ENCODE assay signal across 11 cellular contexts in the genomic region with DNA sequence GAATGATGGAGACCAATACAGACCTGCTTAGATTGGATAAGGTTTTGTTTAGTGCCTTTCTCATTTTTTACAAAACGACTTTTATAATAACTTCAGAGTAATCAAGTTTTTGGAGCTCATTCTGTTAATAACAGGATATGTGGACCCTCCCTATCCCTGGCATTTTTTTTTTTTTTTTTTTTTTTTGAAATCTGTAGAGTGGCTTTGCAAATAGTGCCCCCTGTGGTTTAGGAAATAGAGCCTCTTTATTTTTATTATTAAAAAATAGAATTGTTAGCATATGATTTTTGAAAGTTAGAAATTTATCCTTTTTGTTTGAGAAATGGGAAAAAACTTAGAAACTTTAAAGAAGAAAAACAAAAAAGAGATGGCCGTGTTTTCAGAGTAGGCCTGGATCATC. TPM values are rescaled to one million over a fixed set of nuclear protein-coding genes. Genes with fewer than 3 reads are reported as not detected.
DNase-seq lines count a peak whose midpoint lies in the region; ATAC-seq and TF ChIP-seq lines count a peak whose summit lies in the region.
"Had no signal": no experiment of that assay in that cellular context is flagged by ENCODE, and none has a peak within 500 bp of the region (broad histone marks: within the 10 kb centered on the region; RNA-seq: fewer than 3 reads in every experiment).

No MANE protein-coding gene starts in this region.

- no peak for TF ChIP-seq POLR2A in transverse colon (IDR thresholded peaks at IDR 0.05)

- H3K4me1 ChIP-seq in heart right ventricle (peaks cover 0 to 63% (median 39%) of the 10 kb centered on the region in 9 donors), PC-9 (replicated peaks; ENCODE audit: insufficient read depth) (peaks cover 27% of the 10 kb centered on the region), transverse colon (peaks cover 0 to 24% (median 0%) of the 10 kb centered on the region in 4 donors), mesenchymal stem cell (ENCODE audit: control insufficient read depth, insufficient read depth, low read depth, low read length) (peaks cover 6% of the 10 kb centered on the region)

- H2BK15ac ChIP-seq in mesenchymal stem cell (ENCODE audit: low read depth, poor library complexity, severe bottlenecking): no peak overlapping the region

- DNase-seq in heart right ventricle (no peak), left cardiac atrium (no peak), PC-9 (no peak), foreskin fibroblast (peak in 1 of 2 donors; percentile 20), transverse colon (no peak), mesenchymal stem cell (no peak)
- no peak for DNase-seq in activated T-cell treated with anti-CD3 and anti-CD28 coated beads, Interleukin-2, amount 50 U/mL, for 4 hours
- DNase-seq: NCI-H1417 treated with DMSO at 0.1 percent for 48 hours, sigmoid colon had no signal

- no peak overlapping the region for H2BK120ac ChIP-seq in mesenchymal stem cell (ENCODE audit: low read depth, low read length)

- ATAC-seq in heart right ventricle (no peak), left cardiac atrium (no peak), HG03095 (IDR thresholded peaks at IDR 0.05; ENCODE audit: unreplicated experiment) (no peak)
- no peak for ATAC-seq in activated T-cell treated with anti-CD3 and anti-CD28 coated beads, Interleukin-2, amount 50 U/mL, for 4 hours

- H3K9me3 ChIP-seq in heart right ventricle (no peaks in the 10 kb centered on the region), PC-9 (ENCODE audit: insufficient read depth, low read depth) (no peaks in the 10 kb centered on the region), transverse colon (no peaks in the 10 kb centered on the region), mesenchymal stem cell (ENCODE audit: control insufficient read depth, low read length) (no peaks in the 10 kb centered on the region)
- H3K9me3 ChIP-seq: sigmoid colon had no signal

- H3K27me3 Mint-ChIP-seq in activated T-cell treated with anti-CD3 and anti-CD28 coated beads, Interleukin-2, amount 50 U/mL, for 4 hours (ENCODE audit: low read depth): no peaks in the 10 kb centered on the region

- POLR2A ChIA-PET in PC-9 (lab: Charles Lee; ENCODE audit: unreplicated experiment): no interaction called here

- H3K4me2 ChIP-seq in PC-9: no peak overlapping the region
- H3K4me2 ChIP-seq in mesenchymal stem cell (ENCODE audit: low read length, poor library complexity, severe bottlenecking): no peak overlapping the region
- H3K4me2 ChIP-seq: BLaER1 had no signal

- H2AK5ac ChIP-seq in mesenchymal stem cell (ENCODE audit: low read length, severe bottlenecking): no peak overlapping the region

- TF ChIP-seq CTCF in heart right ventricle (IDR thresholded peaks at IDR 0.05) (peak in 7 of 9 donors; percentile 27 to 55 (median 35)), PC-9 (conservative IDR thresholded peaks at IDR 0.05) (peak; percentile 71; the same call in 1 of the 2 replicates), foreskin fibroblast (IDR thresholded peaks at IDR 0.05; ENCODE audit: low read depth, low read length) (peak; percentile 32), transverse colon (IDR thresholded peaks at IDR 0.05) (peak in 4 of 5 experiments; percentile 19 to 32 (median 28))

- H3K4ac ChIP-seq in mesenchymal stem cell (ENCODE audit: low read depth in 1 of 2, low read length in 2 of 2): no peak overlapping the region

- no peak overlapping the region for H4K8ac ChIP-seq in mesenchymal stem cell (ENCODE audit: low read length)

- H2BK12ac ChIP-seq in mesenchymal stem cell (ENCODE audit: low read length in 2 of 2): no peak overlapping the region

- no peak overlapping the region for H3K4me3 ChIP-seq in heart right ventricle
- no peak overlapping the region for H3K4me3 ChIP-seq in PC-9
- no peak overlapping the region for H3K4me3 ChIP-seq in foreskin fibroblast (ENCODE audit: low read depth in 1 of 2, low read length in 2 of 2)
- H3K4me3 ChIP-seq in transverse colon: no peak overlapping the region
- no peak overlapping the region for H3K4me3 ChIP-seq in mesenchymal stem cell (ENCODE audit: insufficient read depth in 1 of 2, low read depth in 1 of 2, low read length in 2 of 2)
- H3K4me3 ChIP-seq: BLaER1, sigmoid colon had no signal

- no peak overlapping the region for H3K18ac ChIP-seq in mesenchymal stem cell (ENCODE audit: low read depth in 1 of 2, low read length in 2 of 2)

- peaks cover 97% of the 10 kb centered on the region for H3K79me2 ChIP-seq in PC-9 (ENCODE audit: low read depth)

- H3K9ac ChIP-seq in mesenchymal stem cell (ENCODE audit: low read length): no peak overlapping the region
- H3K9ac ChIP-seq: BLaER1 had no signal

- no peaks in the 10 kb centered on the region for H3K27me3 ChIP-seq in heart right ventricle
- no peaks in the 10 kb centered on the region for H3K27me3 ChIP-seq in PC-9 (ENCODE audit: insufficient read depth, low read depth)
- H3K27me3 ChIP-seq in transverse colon: no peaks in the 10 kb centered on the region
- no peaks in the 10 kb centered on the region for H3K27me3 ChIP-seq in mesenchymal stem cell (ENCODE audit: control insufficient read depth in 1 of 2, insufficient read depth in 1 of 2, low read length in 2 of 2)
- H3K27me3 ChIP-seq: BLaER1, sigmoid colon had no signal

- intact Hi-C loops in heart right ventricle (cut with DNase I): no loop called here
- intact Hi-C loops in left cardiac atrium (cut with DNase I): no loop called here
- intact Hi-C loops in PC-9 (cut with micrococcal nuclease; ENCODE audit: unreplicated experiment): loop anchor here (2.0 kb wide), 1 partner anchor 58 kb away; no protein-coding TSS in a partner anchor
- intact Hi-C loops in transverse colon (cut with DNase I; ENCODE audit: low total_unique reads): no loop called here

- H3K9me3 Mint-ChIP-seq in activated T-cell treated with anti-CD3 and anti-CD28 coated beads, Interleukin-2, amount 50 U/mL, for 4 hours: no peaks in the 10 kb centered on the region

- no peak overlapping the region for H3K27ac ChIP-seq in heart right ventricle
- no peak overlapping the region for H3K27ac ChIP-seq in PC-9
- H3K27ac ChIP-seq in transverse colon: no peak overlapping the region
- no peak overlapping the region for H3K27ac ChIP-seq in mesenchymal stem cell (ENCODE audit: low read length, poor library complexity, severe bottlenecking)
- H3K27ac ChIP-seq: BLaER1, sigmoid colon had no signal

- TF ChIP-seq EP300 in transverse colon (IDR thresholded peaks at IDR 0.05; ENCODE audit: low read depth): no peak

- in situ Hi-C loops in transverse colon (cut with MboI; ENCODE audit: low pct_ligation_motif_present in 1 of 4, low pct_unique_long_range_greater_than_20kb in 1 of 4, low sequenced_read_pairs in 3 of 4): no loop called here

- CTCF ChIA-PET in PC-9 (lab: Charles Lee): interaction anchor here (0.5 to 0.6 kb wide), 3 partner anchors 13 to 167 kb away, joined by 3 to 14 read pairs (median 3); no protein-coding TSS in a partner anchor

- no peak overlapping the region for H2BK5ac ChIP-seq in mesenchymal stem cell (ENCODE audit: low read depth, low read length, poor library complexity, severe bottlenecking)

- H3K36me3 ChIP-seq in heart right ventricle (peaks cover 0 to 49% (median 0%) of the 10 kb centered on the region in 9 donors), PC-9 (ENCODE audit: low read depth) (peaks cover 56% of the 10 kb centered on the region), transverse colon (no peaks in the 10 kb centered on the region), mesenchymal stem cell (ENCODE audit: control insufficient read depth in 1 of 2, insufficient read depth in 2 of 2, low read depth in 1 of 2, low read length in 2 of 2) (peaks cover 3 to 19% of the 10 kb centered on the region in 2 experiments)
- H3K36me3 ChIP-seq: sigmoid colon had no signal

- no peaks in the 10 kb centered on the region for H3K9me2 ChIP-seq in PC-9 (ENCODE audit: insufficient read depth)

- no peak overlapping the region for H3K23ac ChIP-seq in mesenchymal stem cell (ENCODE audit: low read length in 2 of 2)

- 75 to 78% methylated on average over 2 of the region's 2 CpGs for WGBS in heart right ventricle, 2 donors
- 69 to 74% methylated on average over 2 of the region's 2 CpGs for WGBS in transverse colon (ENCODE audit: low coverage in 1 of 2), 2 donors
- 98% methylated on average over 1 of the region's 2 CpGs for WGBS in mesenchymal stem cell

- H3K36me3 Mint-ChIP-seq in activated T-cell treated with anti-CD3 and anti-CD28 coated beads, Interleukin-2, amount 50 U/mL, for 4 hours (ENCODE audit: insufficient read depth): peaks cover 16% of the 10 kb centered on the region

- H2AFZ ChIP-seq in PC-9 (no peak overlapping the region), mesenchymal stem cell (ENCODE audit: low read depth, low read length) (no peak overlapping the region)

- BruUV-seq in PC-9 (replicated peaks; lab: Mats Ljungman, UMichigan): no TSS peak

- peaks cover 72% of the 10 kb centered on the region for H4K20me1 ChIP-seq in PC-9 (ENCODE audit: insufficient read depth)

- no peak overlapping the region for H4K91ac ChIP-seq in mesenchymal stem cell (ENCODE audit: low read length)

- H3K79me1 ChIP-seq in mesenchymal stem cell (replicated peaks; ENCODE audit: low read length, poor library complexity, severe bottlenecking): peaks cover 1% of the 10 kb centered on the region

- H3K14ac ChIP-seq in mesenchymal stem cell (ENCODE audit: low read length in 2 of 2): no peak overlapping the region

- no peak overlapping the region for H3K4me3 Mint-ChIP-seq in activated T-cell treated with anti-CD3 and anti-CD28 coated beads, Interleukin-2, amount 50 U/mL, for 4 hours

- peaks cover 48% of the 10 kb centered on the region for H3F3A ChIP-seq in PC-9 (ENCODE audit: insufficient read depth, low read depth)

- peaks cover 39% of the 10 kb centered on the region for H3K4me1 Mint-ChIP-seq in activated T-cell treated with anti-CD3 and anti-CD28 coated beads, Interleukin-2, amount 50 U/mL, for 4 hours (ENCODE audit: low read depth)

RNA-seq across cellular contexts. Expression of a gene that starts 11.4 kb away (rescaled TPM):
- total RNA-seq in heart right ventricle: 10 to 100 TPM; 17.7 to 32.1 (median 24.9) TPM
- polyA plus RNA-seq in heart right ventricle: 10 to 100 TPM in 1 of 2 donors, 1 to 10 TPM in 1; 4.9 to 10.2 TPM
- total RNA-seq in left cardiac atrium: 10 to 100 TPM; 19.8 to 46.5 TPM
- total RNA-seq in PC-9 (2021): 119 and 138 TPM in 2 replicates
- total RNA-seq in transverse colon: 10 to 100 TPM; 27.0 to 78.4 (median 43.1) TPM
- total RNA-seq in activated T-cell treated with anti-CD3 and anti-CD28 coated beads, Interleukin-2, amount 50 U/mL, for 4 hours: 10 to 100 TPM; 19.3 to 23.4 (median 20.0) TPM
- 27.8 TPM for polyA plus RNA-seq in mesenchymal stem cell (2013, experiment 1 of 2)
- polyA plus RNA-seq in mesenchymal stem cell (2013, experiment 2 of 2): 28.9 TPM

RNA-seq across cellular contexts. Expression of a gene that starts 49.7 kb away (rescaled TPM):
- total RNA-seq in heart right ventricle: 1 to 10 TPM; 1.6 to 3.9 (median 2.8) TPM
- 1 to 10 TPM; 1.6 to 3.2 TPM for polyA plus RNA-seq in heart right ventricle
- 10 to 100 TPM in 1 of 2 donors, 1 to 10 TPM in 1; 9.4 to 12.9 TPM for total RNA-seq in left cardiac atrium
- 1.4 and 1.9 TPM in 2 replicates for total RNA-seq in PC-9 (2021)
- total RNA-seq in transverse colon: 10 to 100 TPM in 1 of 4 donors, 1 to 10 TPM in 3; 4.6 to 13.5 (median 7.2) TPM
- total RNA-seq in activated T-cell treated with anti-CD3 and anti-CD28 coated beads, Interleukin-2, amount 50 U/mL, for 4 hours: under 1 TPM; 0.19 to 0.38 (median 0.32) TPM
- 119 TPM for polyA plus RNA-seq in mesenchymal stem cell (2013, experiment 1 of 2)
- polyA plus RNA-seq in mesenchymal stem cell (2013, experiment 2 of 2): 118 TPM
